ENCODE assay signal across 7 cellular contexts in genomic region chr2:19955544-19956422, GRCh38. TPM values are rescaled to one million over a fixed set of nuclear protein-coding genes. Genes with fewer than 3 reads are reported as not detected.
A peak's percentile ranks its signal among the peaks of the same experiment; 100 is the strongest.
DNase-seq lines count a peak whose midpoint lies in the region; ATAC-seq and TF ChIP-seq lines count a peak whose summit lies in the region.

No MANE protein-coding gene starts in this region.

- in situ Hi-C loops in HAP-1 (cut with MboI; ENCODE audit: low sequenced_read_pairs): no loop called here

- H3K9me3 ChIP-seq in HAP-1 (no peaks in the 10 kb centered on the region), ascending aorta (no peaks in the 10 kb centered on the region), right atrium auricular region (no peaks in the 10 kb centered on the region)

- no peaks in the 10 kb centered on the region for H3K27me3 ChIP-seq in HAP-1 (ENCODE audit: low read depth)
- H3K27me3 ChIP-seq in ascending aorta: no peaks in the 10 kb centered on the region
- H3K27me3 ChIP-seq in right atrium auricular region: no peaks in the 10 kb centered on the region

- DNase-seq in GM12864 (ENCODE audit: low read depth) (peak; percentile 26), HAP-1 (ENCODE audit: low spot score in 2 of 2) (peak; percentile 70 to 80), M059J (ENCODE audit: low read depth) (peak; percentile 67), SK-N-DZ (ENCODE audit: low spot score) (peak; percentile 65), ascending aorta (ENCODE audit: low spot score in 2 of 2) (no peak), right atrium auricular region (ENCODE audit: low spot score) (no peak), sciatic nerve (ENCODE audit: low spot score) (peak; percentile 65)

- H3K36me3 ChIP-seq in HAP-1 (replicated peaks): no peaks in the 10 kb centered on the region; the same call in 1 of the 2 replicates
- peaks cover 0 to 4% of the 10 kb centered on the region in 2 donors for H3K36me3 ChIP-seq in ascending aorta
- no peaks in the 10 kb centered on the region for H3K36me3 ChIP-seq in right atrium auricular region

- intact Hi-C loops in ascending aorta (cut with DNase I) (loop anchor here (1.0 kb wide), 1 partner anchor 143 kb away; no protein-coding TSS in a partner anchor), sciatic nerve (cut with DNase I) (no loop called here)

- H3K4me3 ChIP-seq in GM12864 (ENCODE audit: low read depth, low read length): no peak overlapping the region
- H3K4me3 ChIP-seq in HAP-1: no peak overlapping the region
- H3K4me3 ChIP-seq in ascending aorta: no peak overlapping the region
- H3K4me3 ChIP-seq in right atrium auricular region: no peak overlapping the region

- ATAC-seq in sciatic nerve: peak; percentile 88

- no peak overlapping the region for H3K27ac ChIP-seq in ascending aorta
- no peak overlapping the region for H3K27ac ChIP-seq in right atrium auricular region

- TF ChIP-seq CTCF in GM12864 (IDR thresholded peaks at IDR 0.05; ENCODE audit: low read depth, low read length, missing control alignments): peak; percentile 73
- peak; percentile 32 to 79 (median 54) for TF ChIP-seq CTCF in ascending aorta (IDR thresholded peaks at IDR 0.05)
- TF ChIP-seq CTCF in right atrium auricular region (IDR thresholded peaks at IDR 0.05): peak; percentile 37 to 80

- H3K4me1 ChIP-seq in HAP-1 (no peaks in the 10 kb centered on the region), ascending aorta (no peaks in the 10 kb centered on the region), right atrium auricular region (no peaks in the 10 kb centered on the region)

RNA-seq across cellular contexts. Expression of gene WDR35, which starts 34.1 kb away (rescaled TPM):
- 4.0 and 4.7 TPM in 2 replicates for total RNA-seq in M059J (2014; rRNA removed; shearing (Covaris generic))
- polyA plus RNA-seq in SK-N-DZ (2014; cell fraction: cytosol; rRNA removed): 9.7 and 13.0 TPM in 2 replicates
- 27.6 and 38.5 TPM in 2 replicates for polyA plus RNA-seq in SK-N-DZ (2014; cell fraction: nucleus; rRNA removed)
- total RNA-seq in ascending aorta (2.1 TPM), right atrium auricular region (1 to 10 TPM; 4.1 to 5.0 TPM), sciatic nerve (16.4 TPM)

RNA-seq across cellular contexts. Expression of gene TTC32, which starts 54.0 kb away (rescaled TPM):
- total RNA-seq in M059J (2014; rRNA removed; shearing (Covaris generic)): 2.4 and 7.4 TPM in 2 replicates
- 31.5 and 35.0 TPM in 2 replicates for polyA plus RNA-seq in SK-N-DZ (2014; cell fraction: cytosol; rRNA removed)
- polyA plus RNA-seq in SK-N-DZ (2014; cell fraction: nucleus; rRNA removed): 76.4 and 81.4 TPM in 2 replicates
- total RNA-seq in ascending aorta (not detected), right atrium auricular region (1 to 10 TPM; 3.7 to 6.6 TPM), sciatic nerve (18.8 TPM)

RNA-seq across cellular contexts. Expression of gene MATN3, which starts 56.7 kb away (rescaled TPM):
- total RNA-seq in M059J (2014; rRNA removed; shearing (Covaris generic)): 0.81 and 1.3 TPM in 2 replicates
- polyA plus RNA-seq in SK-N-DZ (2014; cell fraction: cytosol; rRNA removed): 1.6 and 2.1 TPM in 2 replicates
- polyA plus RNA-seq in SK-N-DZ (2014; cell fraction: nucleus; rRNA removed): 1.8 and 3.2 TPM in 2 replicates
- 0.64 TPM for total RNA-seq in ascending aorta
- not detected for total RNA-seq in right atrium auricular region
- 8.8 TPM for total RNA-seq in sciatic nerve

Comparison
In these comparisons a context has a peak if more than half of its experiments do, and no peak if none do; other contexts are left out.
1. DNase-seq: peak in GM12864 (single experiment), HAP-1 (2 of 2), M059J (single experiment), SK-N-DZ (single experiment) and sciatic nerve (single experiment); none in ascending aorta (0 of 2) and right atrium auricular region (single experiment).
2. Peak in every context shown above with its lines, with median percentiles within 50 percentile points of each other: CTCF ChIP-seq.